8 cellular contexts compared by ENCODE assay signal in the genomic region with DNA sequence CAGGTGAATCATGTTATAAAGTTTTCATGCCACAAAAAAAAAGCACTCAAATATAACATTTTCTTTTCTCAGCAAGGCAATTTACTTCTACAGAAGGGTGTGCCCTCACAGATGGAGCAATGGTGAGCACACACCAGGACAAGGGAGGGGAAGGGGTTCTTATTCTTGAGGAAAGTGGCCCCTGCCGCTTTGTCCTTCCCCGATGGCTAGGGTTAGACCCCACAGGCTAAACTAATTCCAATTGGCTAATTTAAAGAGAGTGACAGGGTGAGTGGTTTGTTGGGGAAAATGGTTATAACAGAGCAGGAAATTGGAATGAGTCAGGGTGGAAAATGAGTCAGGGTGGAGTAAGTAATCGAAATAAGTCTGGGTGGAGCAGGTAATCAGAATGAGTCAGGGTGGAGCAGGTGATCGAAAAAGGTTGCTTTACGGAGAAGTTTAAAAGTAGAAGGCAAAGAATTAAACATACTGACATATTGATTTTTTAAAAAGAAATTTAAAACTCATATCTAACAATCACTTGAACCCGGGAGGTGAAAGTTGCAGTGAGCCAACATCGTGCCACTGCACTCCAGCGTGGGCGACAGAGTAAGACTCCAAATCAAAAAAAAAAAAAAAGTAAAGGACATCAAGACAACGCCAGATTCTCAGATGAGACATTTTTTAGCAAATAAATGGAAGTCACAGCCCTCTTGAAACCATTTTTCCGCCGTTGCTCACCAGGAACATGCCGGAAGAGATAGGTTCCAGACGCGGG. TPM values are rescaled to one million over a fixed set of nuclear protein-coding genes. Genes with fewer than 3 reads are reported as not detected.
DNase-seq lines count a peak whose midpoint lies in the region; ATAC-seq and TF ChIP-seq lines count a peak whose summit lies in the region.

No MANE protein-coding gene starts in this region.

- H4K5ac ChIP-seq in IMR-90 (ENCODE audit: low read depth, low read length) = peak overlapping the region; percentile 21; the same call in 1 of the 2 replicates

- no peak overlapping the region for H2BK15ac ChIP-seq in IMR-90 (ENCODE audit: low read depth, low read length)

- H3K4me2 ChIP-seq in IMR-90 (ENCODE audit: low read depth, low read length) (peak overlapping the region; percentile 67), smooth muscle cell (no peak overlapping the region)

- peaks cover 21% of the 10 kb centered on the region for H3K9me3 ChIP-seq in IMR-90 (ENCODE audit: control insufficient read depth, insufficient read depth, low read length)
- H3K9me3 ChIP-seq in sigmoid colon = peaks cover 0 to 7% (median 3%) of the 10 kb centered on the region in 4 donors
- peaks cover 6% of the 10 kb centered on the region for H3K9me3 ChIP-seq in smooth muscle cell (replicated peaks; ENCODE audit: low read depth)

- peaks cover 14 to 22% of the 10 kb centered on the region in 2 experiments for H3K79me1 ChIP-seq in IMR-90 (ENCODE audit: low read depth in 1 of 2, low read length in 2 of 2)

- ATAC-seq in IMR-90 (ENCODE audit: low read depth) (peak; percentile 22), foreskin keratinocyte (peak; percentile 60)

- H3K79me2 ChIP-seq in smooth muscle cell (ENCODE audit: low read depth) = no peaks in the 10 kb centered on the region

- WGBS in IMR-90 (ENCODE audit: extremely low coverage in 2 of 2, insufficient read length in 1 of 2), 2 experiments = 17% methylated on average over 6 of the region's 15 CpGs; no CpG with 5 or more reads in 1 of the 2 experiments
- WGBS in sigmoid colon, 2 donors = 18 to 29% methylated on average over 15 of the region's 15 CpGs
- WGBS in smooth muscle cell (ENCODE audit: low lambda C conversion rate) = 93% methylated on average over 15 of the region's 15 CpGs

- H2BK20ac ChIP-seq in IMR-90 (ENCODE audit: low read depth, low read length) = no peak overlapping the region

- H3K27me3 ChIP-seq in IMR-90 (ENCODE audit: control insufficient read depth, insufficient read depth, low read length) (no peaks in the 10 kb centered on the region), foreskin keratinocyte (no peaks in the 10 kb centered on the region), sigmoid colon (no peaks in the 10 kb centered on the region), smooth muscle cell (ENCODE audit: low read depth) (no peaks in the 10 kb centered on the region)

- DNase-seq in CD1c-positive myeloid dendritic cell (ENCODE audit: extremely low spot score) = peak; percentile 14
- peak; percentile 5 for DNase-seq in IMR-90
- DNase-seq in activated T-cell treated with anti-CD3 and anti-CD28 coated beads, Interleukin-2, amount 50 U/mL, for 1 hour = peak; percentile 27
- peak; percentile 58 to 84 for DNase-seq in foreskin keratinocyte
- DNase-seq in sigmoid colon = no peak
- DNase-seq in SHP77 treated with DMSO at 0.1 percent for 48 hours (lab: John Stamatoyannopoulos, UW) = no peak
- no peak for DNase-seq in smooth muscle cell (lab: John Stamatoyannopoulos, UW; ENCODE audit: unreplicated experiment)
- no peak for DNase-seq in NCI-H524 (lab: John Stamatoyannopoulos, UW)

- H4K8ac ChIP-seq in IMR-90 (ENCODE audit: low read depth in 2 of 2, low read length in 2 of 2) = peak overlapping the region; percentile 99 to 100

- CTCF ChIA-PET in IMR-90 (lab: Yijun Ruan, JAX) = no interaction called here

- peak overlapping the region; percentile 59; the same call in 1 of the 2 replicates for H4K91ac ChIP-seq in IMR-90 (ENCODE audit: insufficient read depth, low read depth, low read length)

- intact Hi-C loops in IMR-90 (cut with micrococcal nuclease) = no loop called here
- intact Hi-C loops in sigmoid colon (cut with DNase I) = loop anchor here (1.0 to 10.0 kb wide), 4 partner anchors 53 to 529 kb away; a partner anchor contains a TSS

- peak overlapping the region; percentile 85 for H3K9ac ChIP-seq in IMR-90 (ENCODE audit: low read depth, low read length)
- H3K9ac ChIP-seq in smooth muscle cell (ENCODE audit: low read depth) = no peak overlapping the region

- peak overlapping the region; percentile 92 for H3K27ac ChIP-seq in IMR-90 (ENCODE audit: insufficient read depth, low read length)
- H3K27ac ChIP-seq in foreskin keratinocyte = peak overlapping the region; percentile 99
- peak overlapping the region; percentile 91 to 95 (median 93) for H3K27ac ChIP-seq in sigmoid colon
- no peak overlapping the region for H3K27ac ChIP-seq in smooth muscle cell (ENCODE audit: low read depth)

- peak overlapping the region; percentile 85; the same call in 1 of the 2 replicates for H3K56ac ChIP-seq in IMR-90 (ENCODE audit: extremely low read depth, insufficient read depth, low read length)

- peak overlapping the region; percentile 97 for H2AFZ ChIP-seq in IMR-90 (replicated peaks; ENCODE audit: low read length, poor library complexity)
- H2AFZ ChIP-seq in smooth muscle cell (ENCODE audit: low read depth) = no peak overlapping the region

- dilution Hi-C loops in IMR-90 (cut with HindIII; ENCODE audit: low sequenced_read_pairs, unreplicated experiment) = no loop called here

- H3F3A ChIP-seq in smooth muscle cell (ENCODE audit: low read depth) = no peaks in the 10 kb centered on the region

- peaks cover 13% of the 10 kb centered on the region for H3K36me3 ChIP-seq in IMR-90 (ENCODE audit: control insufficient read depth, insufficient read depth, low read length)
- H3K36me3 ChIP-seq in sigmoid colon = peaks cover 0 to 4% (median 0%) of the 10 kb centered on the region in 4 donors
- no peaks in the 10 kb centered on the region for H3K36me3 ChIP-seq in smooth muscle cell (ENCODE audit: low read depth)

- H3K4me3 ChIP-seq in IMR-90 (ENCODE audit: insufficient read depth, low read depth, low read length) = peak overlapping the region; percentile 81
- peak overlapping the region; percentile 63 to 68 (median 66) for H3K4me3 ChIP-seq in sigmoid colon
- no peak overlapping the region for H3K4me3 ChIP-seq in smooth muscle cell

- H3K14ac ChIP-seq in IMR-90 (replicated peaks; ENCODE audit: low read depth, low read length) = peak overlapping the region; percentile 90

- no peak for TF ChIP-seq CTCF in IMR-90 (conservative IDR thresholded peaks at IDR 0.05; ENCODE audit: low read depth, low read length)
- TF ChIP-seq CTCF in foreskin keratinocyte (conservative IDR thresholded peaks at IDR 0.05) = no peak
- TF ChIP-seq CTCF in sigmoid colon (IDR thresholded peaks at IDR 0.05) = no peak
- no peak for TF ChIP-seq CTCF in smooth muscle cell (IDR thresholded peaks at IDR 0.05; ENCODE audit: borderline replicate concordance, insufficient read depth, poor library complexity, severe bottlenecking)

- H3K23ac ChIP-seq in IMR-90 (ENCODE audit: low read depth, low read length) = 0 out of 2 replicates have a peak overlapping the region, but pooled peaks have one; percentile 22

- H2BK120ac ChIP-seq in IMR-90 (ENCODE audit: low read depth, low read length) = no peak overlapping the region

- H3K18ac ChIP-seq in IMR-90 (ENCODE audit: low read depth, low read length) = no peak overlapping the region

- no peak for TF ChIP-seq RAD21 in IMR-90 (IDR thresholded peaks at IDR 0.05; ENCODE audit: low read length)

- in situ Hi-C loops in IMR-90 (cut with MboI; ENCODE audit: low sequenced_read_pairs) = no loop called here

- TSS peak; percentile 63 for BruUV-seq in IMR-90 (replicated peaks; lab: Mats Ljungman, UMichigan)

- peak overlapping the region; percentile 75 for H2BK5ac ChIP-seq in IMR-90 (ENCODE audit: low read depth, low read length, poor library complexity, severe bottlenecking)

- H2AK9ac ChIP-seq in IMR-90 (replicated peaks; ENCODE audit: low read depth, low read length, poor library complexity) = peak overlapping the region; percentile 91

- H3K9me1 ChIP-seq in IMR-90 (ENCODE audit: insufficient read depth, low read length) = no peaks in the 10 kb centered on the region

- peak overlapping the region; percentile 24; the same call in 1 of the 2 replicates for H2AK5ac ChIP-seq in IMR-90 (ENCODE audit: low read depth, low read length)

- TF ChIP-seq EP300 in sigmoid colon (IDR thresholded peaks at IDR 0.05) = no peak

- H4K20me1 ChIP-seq in IMR-90 (ENCODE audit: insufficient read depth, low read length) (no peaks in the 10 kb centered on the region), smooth muscle cell (ENCODE audit: low read depth) (no peaks in the 10 kb centered on the region)

- TF ChIP-seq POLR2A in IMR-90 (IDR thresholded peaks at IDR 0.05; ENCODE audit: low read depth, low read length) = no peak
- TF ChIP-seq POLR2A in sigmoid colon (IDR thresholded peaks at IDR 0.05) = no peak

- H3K4ac ChIP-seq in IMR-90 (ENCODE audit: low read depth, low read length) = peak overlapping the region; percentile 96

- POLR2A ChIA-PET in IMR-90 (lab: Charles Lee; ENCODE audit: unreplicated experiment) = no interaction called here

- no peaks in the 10 kb centered on the region for H3K4me1 ChIP-seq in IMR-90 (ENCODE audit: control insufficient read depth, insufficient read depth, low read length)
- no peaks in the 10 kb centered on the region for H3K4me1 ChIP-seq in foreskin keratinocyte
- H3K4me1 ChIP-seq in sigmoid colon = peaks cover 0 to 16% (median 6%) of the 10 kb centered on the region in 4 donors
- no peaks in the 10 kb centered on the region for H3K4me1 ChIP-seq in smooth muscle cell (ENCODE audit: low read depth)

TF ChIP-seq in IMR-90, 13 proteins besides CTCF, POLR2A, EP300 and RAD21 (continues in another document):
- no peak for TF ChIP-seq MXI1 (IDR thresholded peaks at IDR 0.05; ENCODE audit: borderline replicate concordance, low read depth, low read length)

RNA-seq across cellular contexts. Expression of a gene that starts 0.8 kb away (rescaled TPM):
- total RNA-seq in IMR-90 (2012; rRNA removed) = 41.7 and 43.7 TPM in 2 replicates
- 3.7 and 5.2 TPM in 2 replicates for polyA plus RNA-seq in IMR-90 (2012; rRNA removed)
- 0.90 and 1.2 TPM in 2 replicates for polyA plus RNA-seq in IMR-90 (2012; cell fraction: cytosol; rRNA removed)
- 2.2 and 8.4 TPM in 2 replicates for polyA plus RNA-seq in IMR-90 (2012; cell fraction: nucleus; rRNA removed; ENCODE audit: low replicate concordance)
- total RNA-seq in foreskin keratinocyte = 27.8 and 29.8 TPM in 2 replicates
- 3.6 and 3.8 TPM in 2 replicates for polyA plus RNA-seq in foreskin keratinocyte
- 10 to 100 TPM; 21.3 to 45.4 (median 32.4) TPM for total RNA-seq in sigmoid colon
- polyA plus RNA-seq in sigmoid colon = 10 to 100 TPM; 13.2 to 14.2 (median 13.6) TPM
- total RNA-seq in smooth muscle cell = 0.36 and 1.6 TPM in 2 replicates
- polyA plus RNA-seq in smooth muscle cell = 0.20 and 0.86 TPM in 2 replicates

RNA-seq across cellular contexts. Expression of a gene that starts 53.1 kb away (rescaled TPM):
- total RNA-seq in IMR-90 (2012; rRNA removed) = 38.9 TPM in 2 replicates
- 15.9 and 22.5 TPM in 2 replicates for polyA plus RNA-seq in IMR-90 (2012; rRNA removed)
- 6.4 and 13.5 TPM in 2 replicates for polyA plus RNA-seq in IMR-90 (2012; cell fraction: cytosol; rRNA removed)
- 22.5 and 57.4 TPM in 2 replicates for polyA plus RNA-seq in IMR-90 (2012; cell fraction: nucleus; rRNA removed; ENCODE audit: low replicate concordance)
- total RNA-seq in foreskin keratinocyte = 42.5 and 47.8 TPM in 2 replicates
- polyA plus RNA-seq in foreskin keratinocyte = 10.2 and 12.2 TPM in 2 replicates
- total RNA-seq in sigmoid colon = 10 to 100 TPM; 30.3 to 41.3 (median 31.5) TPM
- 10 to 100 TPM; 14.1 to 27.1 (median 24.0) TPM for polyA plus RNA-seq in sigmoid colon
- 59.3 and 64.2 TPM in 2 replicates for total RNA-seq in smooth muscle cell
- polyA plus RNA-seq in smooth muscle cell = 27.1 and 30.5 TPM in 2 replicates

Comparison
In these comparisons a context has a peak if more than half of its experiments do, and no peak if none do; other contexts are left out.
1. DNase-seq: peak in CD1c-positive myeloid dendritic cell (single experiment), IMR-90 (single experiment), activated T-cell treated with anti-CD3 and anti-CD28 coated beads, Interleukin-2, amount 50 U/mL, for 1 hour (single experiment) and foreskin keratinocyte (2 of 2); none in sigmoid colon (single experiment), SHP77 treated with DMSO at 0.1 percent for 48 hours (single experiment), smooth muscle cell (single experiment) and NCI-H524 (0 of 2).